In the genomic region with DNA sequence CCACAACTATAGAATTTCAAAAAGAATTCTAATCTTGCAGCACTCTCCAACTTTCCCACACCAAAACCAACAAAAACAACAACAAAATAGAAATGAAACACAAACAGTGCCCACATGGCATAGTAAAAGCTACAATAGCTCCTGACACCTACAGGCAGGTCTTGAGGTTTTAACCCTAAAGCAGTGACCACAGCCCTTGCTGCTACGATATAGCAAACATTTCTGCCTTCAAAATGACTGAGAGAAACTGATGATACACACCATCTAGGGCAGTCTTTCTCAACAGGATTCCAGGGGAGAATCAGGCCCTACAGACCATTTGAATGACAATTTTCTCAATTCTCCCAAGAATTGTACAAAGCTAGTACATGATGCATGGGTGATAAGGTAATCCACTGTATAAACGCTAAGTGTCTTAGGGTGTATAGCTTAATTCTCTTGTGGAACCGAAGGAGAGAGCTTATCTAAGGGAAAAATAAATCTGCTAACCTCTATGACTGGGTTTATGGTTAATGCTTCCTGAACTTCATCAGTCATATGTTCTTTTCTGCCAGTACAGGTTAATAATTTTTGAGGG, we compare ENCODE assay signal across 13 cellular contexts. TPM values are rescaled to one million over a fixed set of nuclear protein-coding genes. Genes with fewer than 3 reads are reported as not detected.
DNase-seq lines count a peak whose midpoint lies in the region; ATAC-seq, FAIRE-seq and TF ChIP-seq lines count a peak whose summit lies in the region.
"Had no signal": no experiment of that assay in that cellular context is flagged by ENCODE, and none has a peak within 500 bp of the region (broad histone marks: within the 10 kb centered on the region; RNA-seq: fewer than 3 reads in every experiment).

No MANE protein-coding gene starts in this region.

- no peak overlapping the region for H3K27ac Mint-ChIP-seq in astrocyte (ENCODE audit: unreplicated experiment)
- peak overlapping the region in 5 of 9 donors; percentile 4 to 84 (median 44) for H3K27ac Mint-ChIP-seq in naive thymus-derived CD4-positive, alpha-beta T cell
- H3K27ac Mint-ChIP-seq: CD8-positive, alpha-beta T cell had no signal

- TF ChIP-seq CTCF in D721Med (IDR thresholded peaks at IDR 0.05; ENCODE audit: insufficient read depth, missing control alignments) (no peak), astrocyte (IDR thresholded peaks at IDR 0.05; ENCODE audit: insufficient read depth, low read depth, low read length) (no peak)

- H3K27me3 Mint-ChIP-seq in astrocyte (ENCODE audit: low read depth, unreplicated experiment): no peaks in the 10 kb centered on the region
- H3K27me3 Mint-ChIP-seq in naive thymus-derived CD4-positive, alpha-beta T cell: no peaks in the 10 kb centered on the region
- H3K27me3 Mint-ChIP-seq: IgD-negative memory B cell had no signal

- peaks cover 9% of the 10 kb centered on the region for H3K4me1 ChIP-seq in astrocyte (ENCODE audit: insufficient read depth, low read length)
- peaks cover 0 to 21% of the 10 kb centered on the region in 2 donors for H3K4me1 ChIP-seq in naive thymus-derived CD4-positive, alpha-beta T cell (ENCODE audit: control insufficient read depth in 2 of 2, insufficient read depth in 2 of 2, low read length in 2 of 2)

- POLR2A ChIA-PET in naive thymus-derived CD4-positive, alpha-beta T cell (lab: Charles Lee): interaction anchor here (0.6 to 1.0 kb wide), 2 partner anchors 10 to 135 kb away, joined by 3 to 4 read pairs; no protein-coding TSS in a partner anchor

- FAIRE-seq in D721Med (lab: Jason Lieb, UNC): peak; percentile 92
- no peak for FAIRE-seq in astrocyte (lab: Jason Lieb, UNC)

- H4K20me1 ChIP-seq in astrocyte (ENCODE audit: insufficient read depth, low read length): peaks cover 5% of the 10 kb centered on the region

- H3K9me3 ChIP-seq in astrocyte (ENCODE audit: insufficient read depth, low read depth, low read length): no peaks in the 10 kb centered on the region
- H3K9me3 ChIP-seq in naive thymus-derived CD4-positive, alpha-beta T cell (ENCODE audit: control insufficient read depth in 2 of 3, low read length in 3 of 3): no peaks in the 10 kb centered on the region

- no peak overlapping the region for H3K27ac ChIP-seq in astrocyte (ENCODE audit: low read depth, low read length)
- no peak overlapping the region for H3K27ac ChIP-seq in naive thymus-derived CD4-positive, alpha-beta T cell (ENCODE audit: low read depth, low read length)

- H3K27me3 ChIP-seq in astrocyte (ENCODE audit: insufficient read depth, low read length): no peaks in the 10 kb centered on the region
- no peaks in the 10 kb centered on the region for H3K27me3 ChIP-seq in naive thymus-derived CD4-positive, alpha-beta T cell (ENCODE audit: control insufficient read depth in 2 of 2, insufficient read depth in 2 of 2, low read length in 2 of 2)

- peaks cover 8% of the 10 kb centered on the region for H3K36me3 ChIP-seq in astrocyte (ENCODE audit: insufficient read depth, low read length)
- H3K36me3 ChIP-seq in naive thymus-derived CD4-positive, alpha-beta T cell (ENCODE audit: control insufficient read depth in 2 of 3, insufficient read depth in 3 of 3, low read length in 3 of 3): no peaks in the 10 kb centered on the region

- peaks cover 31% of the 10 kb centered on the region for H3K4me1 Mint-ChIP-seq in astrocyte (ENCODE audit: low read depth, unreplicated experiment)
- H3K4me1 Mint-ChIP-seq in naive thymus-derived CD4-positive, alpha-beta T cell: peaks cover 14 to 70% (median 52%) of the 10 kb centered on the region in 7 donors

- peak overlapping the region; percentile 3 for H3K4me3 Mint-ChIP-seq in astrocyte (ENCODE audit: unreplicated experiment)
- H3K4me3 Mint-ChIP-seq in naive thymus-derived CD4-positive, alpha-beta T cell: peak overlapping the region in 5 of 10 donors; percentile 10 to 53 (median 17)
- H3K4me3 Mint-ChIP-seq: CD8-positive, alpha-beta T cell; IgD-negative memory B cell had no signal

- no peak overlapping the region for H3K4me3 ChIP-seq in astrocyte (ENCODE audit: insufficient read depth, low read depth, low read length)
- no peak overlapping the region for H3K4me3 ChIP-seq in naive thymus-derived CD4-positive, alpha-beta T cell (ENCODE audit: low read length)

- no peak overlapping the region for H2AFZ ChIP-seq in astrocyte (ENCODE audit: low read depth, low read length)

- peaks cover 6% of the 10 kb centered on the region for H3K36me3 Mint-ChIP-seq in astrocyte (ENCODE audit: low read depth, unreplicated experiment)
- peaks cover 1 to 26% (median 16%) of the 10 kb centered on the region in 5 donors for H3K36me3 Mint-ChIP-seq in naive thymus-derived CD4-positive, alpha-beta T cell

- no peak overlapping the region for H3K9ac ChIP-seq in astrocyte (ENCODE audit: low read length)

- ATAC-seq in naive thymus-derived CD4-positive, alpha-beta T cell: no peak
- ATAC-seq in HG02642 (IDR thresholded peaks at IDR 0.05; ENCODE audit: poor library complexity, unreplicated experiment): no peak
- no peak for ATAC-seq in HG02571 (IDR thresholded peaks at IDR 0.05; ENCODE audit: unreplicated experiment)
- ATAC-seq: CD8-positive, alpha-beta T cell; sciatic nerve had no signal

- H3K4me2 ChIP-seq in astrocyte (ENCODE audit: low read length): no peak overlapping the region

- CTCF ChIA-PET in naive thymus-derived CD4-positive, alpha-beta T cell (lab: Charles Lee): no interaction called here

- no peaks in the 10 kb centered on the region for H3K9me3 Mint-ChIP-seq in astrocyte (ENCODE audit: unreplicated experiment)
- no peaks in the 10 kb centered on the region for H3K9me3 Mint-ChIP-seq in naive thymus-derived CD4-positive, alpha-beta T cell
- H3K9me3 Mint-ChIP-seq: CD8-positive, alpha-beta T cell; IgD-negative memory B cell had no signal

- intact Hi-C loops in naive thymus-derived CD4-positive, alpha-beta T cell (cut with micrococcal nuclease): loop anchor here in 1 of 2 donors (5.0 kb wide), 1 partner anchor 238 kb away; the partner anchor contains the start of gene TMEM237

- DNase-seq in D721Med (ENCODE audit: insufficient read length, low spot score) (no peak), HT-29 (ENCODE audit: low spot score) (peak; percentile 48), astrocyte (ENCODE audit: low read depth) (no peak), NCI-H774 (lab: John Stamatoyannopoulos, UW) (no peak), nucleus accumbens (lab: John Stamatoyannopoulos, UW) (no peak)
- no peak for DNase-seq in naive thymus-derived CD4-positive, alpha-beta T cell
- DNase-seq: CD8-positive, alpha-beta T cell; NCI-H146; NCI-H510A treated with DMSO at 0.1 percent for 48 hours had no signal

- H3K79me2 ChIP-seq in astrocyte (ENCODE audit: insufficient read depth, low read length): peaks cover 8% of the 10 kb centered on the region

RNA-seq across cellular contexts. Expression of gene TRAK2, which starts 46.5 kb away (rescaled TPM):
- total RNA-seq in HT-29 (2014; rRNA removed; shearing (Covaris generic)): 6.8 and 10.0 TPM in 2 replicates
- total RNA-seq in astrocyte: 38.8 and 39.1 TPM in 2 replicates
- 10 to 100 TPM; 27.8 to 47.6 (median 35.2) TPM for total RNA-seq in naive thymus-derived CD4-positive, alpha-beta T cell
- polyA plus RNA-seq in naive thymus-derived CD4-positive, alpha-beta T cell: 10 to 100 TPM; 27.2 to 30.7 TPM

RNA-seq across cellular contexts. Expression of gene STRADB, which starts 46.8 kb away (rescaled TPM):
- 7.6 and 8.1 TPM in 2 replicates for total RNA-seq in HT-29 (2014; rRNA removed; shearing (Covaris generic))
- 39.9 and 40.5 TPM in 2 replicates for total RNA-seq in astrocyte
- total RNA-seq in naive thymus-derived CD4-positive, alpha-beta T cell: 10 to 100 TPM; 11.9 to 18.4 (median 16.1) TPM
- polyA plus RNA-seq in naive thymus-derived CD4-positive, alpha-beta T cell: 10 to 100 TPM; 31.5 to 41.4 TPM

RNA-seq across cellular contexts. Expression of gene FLACC1, which starts 47.6 kb away (rescaled TPM):
- total RNA-seq in HT-29 (2014; rRNA removed; shearing (Covaris generic)): 0.13 and 1.2 TPM in 2 replicates
- 1.7 and 2.2 TPM in 2 replicates for total RNA-seq in astrocyte
- total RNA-seq in naive thymus-derived CD4-positive, alpha-beta T cell: 1 to 10 TPM; 3.9 to 9.5 (median 7.4) TPM
- polyA plus RNA-seq in naive thymus-derived CD4-positive, alpha-beta T cell: 1 to 10 TPM; 3.1 to 3.7 TPM
